Comparison of ENCODE assay signal across 8 cellular contexts in genomic region chr6:163667372-163668060, GRCh38.
DNase-seq lines count a peak whose midpoint lies in the region; ATAC-seq and TF ChIP-seq lines count a peak whose summit lies in the region.
"Had no signal": no experiment of that assay in that cellular context is flagged by ENCODE, and none has a peak within 500 bp of the region (broad histone marks: within the 10 kb centered on the region; RNA-seq: fewer than 3 reads in every experiment).

No MANE protein-coding gene starts in this region.

- no peaks in the 10 kb centered on the region for H3K36me3 ChIP-seq in OCI-LY3 (replicated peaks; ENCODE audit: low read depth, low read length)
- H3K36me3 ChIP-seq in prostate gland = no peaks in the 10 kb centered on the region
- H3K36me3 ChIP-seq: vagina had no signal

- peak overlapping the region; percentile 14; the same call in 1 of the 2 replicates for H2AFZ ChIP-seq in OCI-LY3 (ENCODE audit: low read depth, low read length)

- intact Hi-C loops in left ventricle myocardium superior (cut with micrococcal nuclease) = no loop called here
- intact Hi-C loops in prostate gland (cut with DNase I) = no loop called here

- H3K27ac ChIP-seq in OCI-LY3 (ENCODE audit: low read length) = peak overlapping the region; percentile 99
- H3K27ac ChIP-seq in prostate gland = no peak overlapping the region
- H3K27ac ChIP-seq: vagina had no signal

- H3K4me3 ChIP-seq in OCI-LY3 (ENCODE audit: low read length) = peak overlapping the region; percentile 49
- H3K4me3 ChIP-seq in prostate gland = no peak overlapping the region
- H3K4me3 ChIP-seq: vagina had no signal

- no peak for TF ChIP-seq CTCF in OCI-LY3 (IDR thresholded peaks at IDR 0.05; ENCODE audit: low read depth, low read length)
- TF ChIP-seq CTCF in prostate gland (IDR thresholded peaks at IDR 0.05) = no peak

- H3K79me2 ChIP-seq in OCI-LY3 (ENCODE audit: low read length) = no peaks in the 10 kb centered on the region

- peak overlapping the region; percentile 93 for H3K4me2 ChIP-seq in OCI-LY3 (ENCODE audit: low read length)

- H3K4me1 ChIP-seq in OCI-LY3 (ENCODE audit: low read length) (peaks cover 62% of the 10 kb centered on the region), prostate gland (replicated peaks) (peaks cover 5% of the 10 kb centered on the region)

- DNase-seq in left ventricle myocardium superior = no peak
- DNase-seq in ureter (ENCODE audit: low spot score) = peak; percentile 46
- DNase-seq in NCI-H2171 (lab: John Stamatoyannopoulos, UW) = no peak
- DNase-seq in prostate gland (ENCODE audit: low spot score) = no peak

- peak; percentile 99 for ATAC-seq in GM18907 (IDR thresholded peaks at IDR 0.05; ENCODE audit: unreplicated experiment)
- peak; percentile 99 for ATAC-seq in HG02943 (IDR thresholded peaks at IDR 0.05; ENCODE audit: low read depth, unreplicated experiment)
- peak; percentile 80 for ATAC-seq in left ventricle myocardium superior

- no peak for TF ChIP-seq POLR2A in prostate gland (IDR thresholded peaks at IDR 0.05)

- no peaks in the 10 kb centered on the region for H4K20me1 ChIP-seq in OCI-LY3 (ENCODE audit: insufficient read depth, low read length)

- 74% methylated on average over 13 of the region's 13 CpGs for WGBS in prostate gland

- peak overlapping the region; percentile 73 for H3K9ac ChIP-seq in OCI-LY3 (ENCODE audit: low read length)

- H3K27me3 ChIP-seq in OCI-LY3 (ENCODE audit: low read depth, low read length) (no peaks in the 10 kb centered on the region), prostate gland (replicated peaks; ENCODE audit: insufficient read depth) (no peaks in the 10 kb centered on the region)
- H3K27me3 ChIP-seq: vagina had no signal

- no peaks in the 10 kb centered on the region; the same call in 1 of the 2 replicates for H3K9me3 ChIP-seq in OCI-LY3 (ENCODE audit: insufficient read depth, low read length)
- H3K9me3 ChIP-seq in prostate gland = no peaks in the 10 kb centered on the region
- H3K9me3 ChIP-seq: vagina had no signal
